8 cellular contexts compared by ENCODE assay signal in genomic region chr15:92904832-92905640, GRCh38. TPM values are rescaled to one million over a fixed set of nuclear protein-coding genes. Genes with fewer than 3 reads are reported as not detected.
DNase-seq lines count a peak whose midpoint lies in the region; ATAC-seq and TF ChIP-seq lines count a peak whose summit lies in the region.

No MANE protein-coding gene starts in this region.

- peaks cover 24 to 63% (median 32%) of the 10 kb centered on the region in 11 experiments; a peak in 20 of 22 replicates for H3K36me3 ChIP-seq in BLaER1 treated with 17β-estradiol and CSF1 and Interleukin-3, amounts not matched to agents 10 nM and 100 nM

- H3K36me3 Mint-ChIP-seq in natural killer cell, result no peaks in the 10 kb centered on the region

- ATAC-seq in natural killer cell (peak in 1 of 3 donors; percentile 7), HG03457 (IDR thresholded peaks at IDR 0.05; ENCODE audit: unreplicated experiment) (no peak), HG03025 (IDR thresholded peaks at IDR 0.05; ENCODE audit: low FRiP score, unreplicated experiment) (no peak)

- peaks cover 0 to 7% (median 0%) of the 10 kb centered on the region in 11 experiments; a peak in 2 of 22 replicates for H3K9me3 ChIP-seq in BLaER1 treated with 17β-estradiol and CSF1 and Interleukin-3, amounts not matched to agents 10 nM and 100 nM (replicated peaks in 1 of 11)

- peak overlapping the region; percentile 50 to 92 (median 70) for H3K4me3 ChIP-seq in BLaER1 treated with 17β-estradiol and CSF1 and Interleukin-3, amounts not matched to agents 10 nM and 100 nM
- H3K4me3 ChIP-seq in NB4 (ENCODE audit: low read depth, low read length), result peak overlapping the region; percentile 78

- peaks cover 45 to 54% (median 52%) of the 10 kb centered on the region in 10 experiments for H3K4me1 ChIP-seq in BLaER1 treated with 17β-estradiol and CSF1 and Interleukin-3, amounts not matched to agents 10 nM and 100 nM

- H3K27ac Mint-ChIP-seq in natural killer cell, result peak overlapping the region; percentile 99 to 100

- peaks cover 0 to 42% (median 17%) of the 10 kb centered on the region in 11 experiments; a peak in 9 of 22 replicates for H4K20me1 ChIP-seq in BLaER1 treated with 17β-estradiol and CSF1 and Interleukin-3, amounts not matched to agents 10 nM and 100 nM

- H3K4me3 Mint-ChIP-seq in natural killer cell, result peak overlapping the region; percentile 93

- peaks cover 73% of the 10 kb centered on the region in 2 donors for H3K4me1 Mint-ChIP-seq in natural killer cell

- no peaks in the 10 kb centered on the region for H3K27me3 ChIP-seq in BLaER1 treated with 17β-estradiol and CSF1 and Interleukin-3, amounts not matched to agents 10 nM and 100 nM

- peak overlapping the region; percentile 87 to 99 (median 98) for H3K9ac ChIP-seq in BLaER1 treated with 17β-estradiol and CSF1 and Interleukin-3, amounts not matched to agents 10 nM and 100 nM

- TF ChIP-seq CTCF in NB4 (IDR thresholded peaks at IDR 0.05; ENCODE audit: low read depth, low read length) (no peak), natural killer cell (IDR thresholded peaks at IDR 0.05) (no peak)

- peak overlapping the region; percentile 82 to 99 (median 89) for H3K4me2 ChIP-seq in BLaER1 treated with 17β-estradiol and CSF1 and Interleukin-3, amounts not matched to agents 10 nM and 100 nM

- TF ChIP-seq POLR2A in NB4 (IDR thresholded peaks at IDR 0.05; ENCODE audit: extremely low read depth, insufficient read length), result no peak

- H3K27me3 Mint-ChIP-seq in natural killer cell (ENCODE audit: low read depth in 2 of 2), result no peaks in the 10 kb centered on the region

- H3K9me3 Mint-ChIP-seq in natural killer cell, result no peaks in the 10 kb centered on the region

- no peak for DNase-seq in NB4 (ENCODE audit: low read depth)
- DNase-seq in dermis blood vessel endothelial cell, result peak; percentile 28
- DNase-seq in natural killer cell, result no peak
- no peak for DNase-seq in stimulated activated CD4-positive, alpha-beta T cell treated with anti-CD3 and anti-CD28 coated beads, Interleukin-15, amount 100 ng/mL, for 24 hours
- no peak for DNase-seq in DMS79 (lab: John Stamatoyannopoulos, UW)

- intact Hi-C loops in natural killer cell (cut with micrococcal nuclease), result loop anchor here (1.0 to 5.0 kb wide), 3 partner anchors 23 to 96 kb away; no protein-coding TSS in a partner anchor

- peak overlapping the region; percentile 86 to 100 (median 98) for H3K27ac ChIP-seq in BLaER1 treated with 17β-estradiol and CSF1 and Interleukin-3, amounts not matched to agents 10 nM and 100 nM

RNA-seq across cellular contexts. Expression of gene CHD2, which starts 4.9 kb away (rescaled TPM):
- total RNA-seq in dermis blood vessel endothelial cell (67.0 and 67.9 TPM in 2 replicates), natural killer cell (100 to 1,000 TPM; 418 to 449 (median 441) TPM)
